In genomic region chr9:30944741-30945280, GRCh38 we compare ENCODE assay signal across 25 cellular contexts.
"Had no signal": no experiment of that assay in that cellular context is flagged by ENCODE, and none has a peak within 500 bp of the region (broad histone marks: within the 10 kb centered on the region; RNA-seq: fewer than 3 reads in every experiment).

No MANE protein-coding gene starts in this region.

- H3K4me1 ChIP-seq: colonic mucosa, gastrocnemius medialis, pancreas, right lobe of liver, suprapubic skin, transverse colon, vagina had no signal

- H3K4me1 Mint-ChIP-seq: endodermal cell; naive thymus-derived CD8-positive, alpha-beta T cell; nephron progenitor cell; stimulated activated memory B cell treated with anti-CD40 and anti-IgM and Interleukin-4, amounts not matched to agents 10 μg/mL and 1 μg/mL and 100 μg/mL, for 72 hours had no signal

- ATAC-seq: esophagus mucosa; gastrocnemius medialis; left lobe of liver; naive thymus-derived CD8-positive, alpha-beta T cell; pancreas; stimulated activated naive CD8-positive, alpha-beta T cell treated with anti-CD3 and anti-CD28 coated beads, Interleukin-15, Interleukin-2, amounts not matched to agents 100 U/mL and 50 U/mL, for 24 hours had no signal

- H3K4me3 ChIP-seq: colonic mucosa, gastrocnemius medialis, pancreas, right lobe of liver, suprapubic skin, transverse colon, vagina had no signal

- H3K27me3 Mint-ChIP-seq: dendritic cell treated with granulocyte-macrophage colony-stimulating factor and Interleukin-4, amounts not matched to agents 40 ng/mL and 50 ng/mL, for 4 days; naive thymus-derived CD8-positive, alpha-beta T cell; progenitor cell of endocrine pancreas; stimulated activated memory B cell treated with anti-CD40 and anti-IgM and Interleukin-4, amounts not matched to agents 10 μg/mL and 1 μg/mL and 100 μg/mL, for 72 hours had no signal

- H3K27me3 ChIP-seq: colonic mucosa, gastrocnemius medialis, neutrophil, right lobe of liver, suprapubic skin, transverse colon, vagina had no signal

- DNase-seq: colonic mucosa; effector CD8-positive, alpha-beta T cell; endodermal cell; foreskin fibroblast; gastrocnemius medialis; head of caudate nucleus; naive thymus-derived CD8-positive, alpha-beta T cell; nephron progenitor cell; small intestine; stimulated activated CD4-positive, alpha-beta T cell treated with anti-CD3 and anti-CD28 coated beads, Interleukin-12 subunit alpha, Interleukin-12 subunit beta, amount 100 ng/mL, for 4 hours; stimulated activated CD4-positive, alpha-beta T cell treated with anti-CD3 and anti-CD28 coated beads, Interleukin-2, amount 100 ng/mL, for 24 hours; stimulated activated CD4-positive, alpha-beta T cell treated with anti-CD3 and anti-CD28 coated beads, Interleukin-4, amount 100 ng/mL, for 24 hours; stimulated activated naive CD8-positive, alpha-beta T cell treated with anti-CD3 and anti-CD28 coated beads, Interleukin-15, Interleukin-2, amounts not matched to agents 100 U/mL and 50 U/mL, for 24 hours; transverse colon had no signal

- H3K36me3 Mint-ChIP-seq: stimulated activated memory B cell treated with anti-CD40 and anti-IgM and Interleukin-4, amounts not matched to agents 10 μg/mL and 1 μg/mL and 100 μg/mL, for 72 hours had no signal

- H3K27ac ChIP-seq: colonic mucosa, epithelial cell of prostate, gastrocnemius medialis, neutrophil, pancreas, right lobe of liver, suprapubic skin, transverse colon, vagina had no signal

- H3K27ac Mint-ChIP-seq: dendritic cell treated with granulocyte-macrophage colony-stimulating factor and Interleukin-4, amounts not matched to agents 40 ng/mL and 50 ng/mL, for 4 days; endodermal cell; nephron progenitor cell; progenitor cell of endocrine pancreas; stimulated activated memory B cell treated with anti-CD40 and anti-IgM and Interleukin-4, amounts not matched to agents 10 μg/mL and 1 μg/mL and 100 μg/mL, for 72 hours had no signal

- H3K36me3 ChIP-seq: colonic mucosa, gastrocnemius medialis, neutrophil, pancreas, right lobe of liver, suprapubic skin, transverse colon, vagina had no signal

- H3K4me3 Mint-ChIP-seq: dendritic cell treated with granulocyte-macrophage colony-stimulating factor and Interleukin-4, amounts not matched to agents 40 ng/mL and 50 ng/mL, for 4 days; endodermal cell; naive thymus-derived CD8-positive, alpha-beta T cell; nephron progenitor cell; stimulated activated memory B cell treated with anti-CD40 and anti-IgM and Interleukin-4, amounts not matched to agents 10 μg/mL and 1 μg/mL and 100 μg/mL, for 72 hours had no signal

- H3K9me3 ChIP-seq: colonic mucosa, gastrocnemius medialis, neutrophil, pancreas, right lobe of liver, suprapubic skin, vagina had no signal
